In genomic region chr17:48530887-48531272, GRCh38 we compare ENCODE assay signal across 28 cellular contexts. TPM values are rescaled to one million over a fixed set of nuclear protein-coding genes. Genes with fewer than 3 reads are reported as not detected.
DNase-seq lines count a peak whose midpoint lies in the region; ATAC-seq and TF ChIP-seq lines count a peak whose summit lies in the region.
"Had no signal": no experiment of that assay in that cellular context is flagged by ENCODE, and none has a peak within 500 bp of the region (broad histone marks: within the 10 kb centered on the region; RNA-seq: fewer than 3 reads in every experiment).

Gene HOXB1, minus strand, starts transcription at chr17:48531011. Its CDS starts 107 bp downstream, at chr17:48530904.

- no peaks in the 10 kb centered on the region for H3K36me3 Mint-ChIP-seq in GM23338 (ENCODE audit: low read depth)
- H3K36me3 Mint-ChIP-seq: naive B cell had no signal

- H4K20me1 ChIP-seq in GM23338 (replicated peaks; ENCODE audit: insufficient read depth) (0 out of 2 replicates have a peak, but pooled peaks cover 4% of the 10 kb centered on the region), OCI-LY3 (ENCODE audit: insufficient read depth, low read length) (no peaks in the 10 kb centered on the region)

- peak within 1 kb of the TSS; percentile 66 for H3K4me2 ChIP-seq in GM23338
- no peak within 1 kb of the TSS for H3K4me2 ChIP-seq in OCI-LY3 (ENCODE audit: low read length)
- H3K4me2 ChIP-seq in neuronal stem cell (ENCODE audit: insufficient read depth, low read length, poor library complexity, severe bottlenecking), result no peak within 1 kb of the TSS

- TF ChIP-seq CTCF in GM23338 (conservative IDR thresholded peaks at IDR 0.05; ENCODE audit: low read depth in 2 of 2), result no peak
- TF ChIP-seq CTCF in OCI-LY3 (IDR thresholded peaks at IDR 0.05; ENCODE audit: low read depth, low read length), result no peak
- no peak for TF ChIP-seq CTCF in spleen (IDR thresholded peaks at IDR 0.05 in 8 of 11, conservative IDR thresholded peaks at IDR 0.05 in 3 of 11)

- no peak for TF ChIP-seq POLR2A in spleen (IDR thresholded peaks at IDR 0.05)

- WGBS in neuronal stem cell (ENCODE audit: extremely low coverage in 2 of 2, insufficient read length in 2 of 2, insufficient replicate concordance in 1 of 2), 2 donors, result no CpG with 5 or more reads among the region's 15 CpGs
- WGBS in spleen, 5 donors, result 86 to 94% (median 93%) methylated on average over 15 of the region's 15 CpGs

- H3K4me1 ChIP-seq in GM23338 (ENCODE audit: insufficient read depth) (peaks cover 62% of the 10 kb centered on the region), OCI-LY3 (ENCODE audit: low read length) (peaks cover 16% of the 10 kb centered on the region), neuronal stem cell (ENCODE audit: control insufficient read depth in 2 of 2, insufficient read depth in 1 of 2, low read depth in 1 of 2, low read length in 2 of 2) (no peaks in the 10 kb centered on the region), spleen (peaks cover 0 to 15% (median 8%) of the 10 kb centered on the region in 6 donors)

- H3K9me3 ChIP-seq in OCI-LY3 (ENCODE audit: insufficient read depth, low read length), result no peaks in the 10 kb centered on the region
- H3K9me3 ChIP-seq in iPS-18c (ENCODE audit: control insufficient read depth, insufficient read depth, low read length), result no peaks in the 10 kb centered on the region
- peaks cover 0 to 6% of the 10 kb centered on the region in 2 donors for H3K9me3 ChIP-seq in neuronal stem cell (replicated peaks in 1 of 2; ENCODE audit: control insufficient read depth in 2 of 2, insufficient read depth in 1 of 2, low read depth in 1 of 2, low read length in 2 of 2)
- H3K9me3 ChIP-seq in spleen, result no peaks in the 10 kb centered on the region

- peak; percentile 48 for ATAC-seq in GM23338
- ATAC-seq: activated CD4-positive, alpha-beta T cell treated with anti-CD3 and anti-CD28 coated beads for 36 hours; activated naive CD8-positive, alpha-beta T cell treated with anti-CD3 and anti-CD28 coated beads, Interleukin-2, amount 50 U/mL, for 24 hours; HepG2 had no signal

- peak within 1 kb of the TSS; percentile 29 for H2AK5ac ChIP-seq in neuronal stem cell (ENCODE audit: low read depth, low read length)

- peaks cover 87% of the 10 kb centered on the region for H3K27me3 Mint-ChIP-seq in GM23338 (ENCODE audit: insufficient read depth, low read depth, poor library complexity)

- H3K4me3 ChIP-seq in GM23338 (peak within 1 kb of the TSS; percentile 48), OCI-LY3 (ENCODE audit: low read length) (no peak within 1 kb of the TSS), iPS-18c (ENCODE audit: insufficient read depth, low read depth, low read length) (peak within 1 kb of the TSS; percentile 32; the same call in 1 of the 2 replicates), neuronal stem cell (ENCODE audit: low read length in 2 of 2) (no peak within 1 kb of the TSS), spleen (no peak within 1 kb of the TSS)

- H3F3A ChIP-seq in GM23338 (replicated peaks; ENCODE audit: low read depth), result peaks cover 28% of the 10 kb centered on the region

- H3K79me1 ChIP-seq in neuronal stem cell (ENCODE audit: low read depth, low read length), result no peaks in the 10 kb centered on the region

- no peaks in the 10 kb centered on the region for H3K79me2 ChIP-seq in GM23338 (replicated peaks; ENCODE audit: insufficient read depth)
- no peaks in the 10 kb centered on the region for H3K79me2 ChIP-seq in OCI-LY3 (ENCODE audit: low read length)

- H3K9me3 Mint-ChIP-seq in GM23338, result no peaks in the 10 kb centered on the region; the same call in 2 of the 3 replicates
- H3K9me3 Mint-ChIP-seq: activated naive CD8-positive, alpha-beta T cell treated with anti-CD3 and anti-CD28 coated beads, Interleukin-2, amount 50 U/mL, for 24 hours; dendritic cell treated with granulocyte-macrophage colony-stimulating factor and Interleukin-4, amounts not matched to agents 40 ng/mL and 50 ng/mL, for 4 days; stimulated activated naive CD8-positive, alpha-beta T cell treated with anti-CD3 and anti-CD28 coated beads, Interleukin-15, amount 100 ng/mL, for 72 hours had no signal

- peaks cover 63% of the 10 kb centered on the region for H3K4me1 Mint-ChIP-seq in GM23338
- H3K4me1 Mint-ChIP-seq: activated CD4-positive, alpha-beta T cell treated with anti-CD3 and anti-CD28 coated beads for 36 hours had no signal

- H3K14ac ChIP-seq in neuronal stem cell (ENCODE audit: low read length), result no peak within 1 kb of the TSS

- no peak within 1 kb of the TSS for H3K27ac Mint-ChIP-seq in GM23338
- H3K27ac Mint-ChIP-seq: activated CD4-positive, alpha-beta T cell treated with anti-CD3 and anti-CD28 coated beads for 36 hours; activated naive CD8-positive, alpha-beta T cell treated with anti-CD3 and anti-CD28 coated beads, Interleukin-2, amount 50 U/mL, for 24 hours; dendritic cell treated with granulocyte-macrophage colony-stimulating factor and Interleukin-4, amounts not matched to agents 40 ng/mL and 50 ng/mL, for 4 days; naive B cell; stimulated activated naive CD8-positive, alpha-beta T cell treated with anti-CD3 and anti-CD28 coated beads, Interleukin-15, amount 100 ng/mL, for 72 hours had no signal

- H3K9me2 ChIP-seq in GM23338 (ENCODE audit: insufficient read depth), result no peaks in the 10 kb centered on the region

- no peaks in the 10 kb centered on the region for H3K36me3 ChIP-seq in GM23338 (ENCODE audit: insufficient read depth)
- no peaks in the 10 kb centered on the region for H3K36me3 ChIP-seq in OCI-LY3 (replicated peaks; ENCODE audit: low read depth, low read length)
- H3K36me3 ChIP-seq in neuronal stem cell (replicated peaks in 1 of 2; ENCODE audit: control insufficient read depth in 2 of 2, insufficient read depth in 2 of 2, low read length in 2 of 2), result no peaks in the 10 kb centered on the region
- H3K36me3 ChIP-seq in spleen, result no peaks in the 10 kb centered on the region

- no peak within 1 kb of the TSS for H4K8ac ChIP-seq in neuronal stem cell (ENCODE audit: low read depth, low read length)

- no peak within 1 kb of the TSS for H2AFZ ChIP-seq in GM23338
- peak within 1 kb of the TSS; percentile 46 for H2AFZ ChIP-seq in OCI-LY3 (ENCODE audit: low read depth, low read length)
- no peak within 1 kb of the TSS for H2AFZ ChIP-seq in neuronal stem cell (ENCODE audit: low read length)

- no peak within 1 kb of the TSS for H3K4ac ChIP-seq in neuronal stem cell (ENCODE audit: low read length)

- no peak within 1 kb of the TSS for H2BK12ac ChIP-seq in neuronal stem cell (ENCODE audit: low read length)

- H3K23ac ChIP-seq in neuronal stem cell (ENCODE audit: low read depth, low read length, poor library complexity), result peak within 1 kb of the TSS; percentile 50

- H3K27ac ChIP-seq in GM23338 (ENCODE audit: low read depth), result no peak within 1 kb of the TSS
- H3K27ac ChIP-seq in OCI-LY3 (ENCODE audit: low read length), result no peak within 1 kb of the TSS
- no peak within 1 kb of the TSS for H3K27ac ChIP-seq in neuronal stem cell (replicated peaks; ENCODE audit: low read length)
- no peak within 1 kb of the TSS for H3K27ac ChIP-seq in spleen
- H3K27ac ChIP-seq: HL-60 had no signal

- no peak within 1 kb of the TSS for H2BK15ac ChIP-seq in neuronal stem cell (ENCODE audit: low read length)

- peaks cover 98% of the 10 kb centered on the region for H3K27me3 ChIP-seq in GM23338 (ENCODE audit: insufficient read depth)
- H3K27me3 ChIP-seq in OCI-LY3 (ENCODE audit: low read depth, low read length), result no peaks in the 10 kb centered on the region
- peaks cover 28 to 87% (median 75%) of the 10 kb centered on the region in 3 experiments for H3K27me3 ChIP-seq in neuronal stem cell (ENCODE audit: control insufficient read depth in 3 of 3, insufficient read depth in 3 of 3, low read depth in 1 of 3, low read length in 3 of 3)
- peaks cover 0 to 35% (median 19%) of the 10 kb centered on the region in 7 donors for H3K27me3 ChIP-seq in spleen (replicated peaks in 1 of 7)

- H3K18ac ChIP-seq in neuronal stem cell (ENCODE audit: low read length), result peak within 1 kb of the TSS; percentile 78

- no peak within 1 kb of the TSS for H3K9ac ChIP-seq in OCI-LY3 (ENCODE audit: low read length)
- H3K9ac ChIP-seq in neuronal stem cell (ENCODE audit: low read depth, low read length, poor library complexity), result no peak within 1 kb of the TSS

- DNase-seq in GM23338 (ENCODE audit: low spot score) (peak; percentile 87), neuronal stem cell (ENCODE audit: low spot score) (no peak), NCI-H1694 (lab: John Stamatoyannopoulos, UW) (no peak), HCEC 1CT (no peak), spleen (no peak)
- DNase-seq: activated CD4-positive, alpha-beta T cell treated with anti-CD3 and anti-CD28 coated beads for 36 hours; activated CD8-positive, alpha-beta memory T cell treated with anti-CD3 and anti-CD28 coated beads for 24 hours; activated gamma-delta T cell; activated naive CD8-positive, alpha-beta T cell treated with anti-CD3 and anti-CD28 coated beads, Interleukin-2, amount 50 U/mL, for 24 hours; central memory CD4-positive, alpha-beta T cell; DMS153; hypothalamus; naive B cell; NCI-H1048; NCI-H187 treated with DMSO at 0.1 percent for 48 hours; NCI-H524 treated with DMSO at 0.1 percent for 48 hours; NK-92 treated with Interleukin-12 subunit alpha and Interleukin-12 subunit beta, amount 100 ng/mL, for 24 hours; Right ventricle myocardium superior; stimulated activated naive CD8-positive, alpha-beta T cell treated with anti-CD3 and anti-CD28 coated beads, Interleukin-15, amount 100 ng/mL, for 72 hours had no signal

- H3K4me3 Mint-ChIP-seq in GM23338, result peak within 1 kb of the TSS; percentile 55
- H3K4me3 Mint-ChIP-seq: activated CD4-positive, alpha-beta T cell treated with anti-CD3 and anti-CD28 coated beads for 36 hours; activated naive CD8-positive, alpha-beta T cell treated with anti-CD3 and anti-CD28 coated beads, Interleukin-2, amount 50 U/mL, for 24 hours; dendritic cell treated with granulocyte-macrophage colony-stimulating factor and Interleukin-4, amounts not matched to agents 40 ng/mL and 50 ng/mL, for 4 days; stimulated activated naive CD8-positive, alpha-beta T cell treated with anti-CD3 and anti-CD28 coated beads, Interleukin-15, amount 100 ng/mL, for 72 hours had no signal

- H4K91ac ChIP-seq in neuronal stem cell (ENCODE audit: low read depth, low read length, poor library complexity), result no peak within 1 kb of the TSS

- no peak within 1 kb of the TSS for H2BK5ac ChIP-seq in neuronal stem cell (ENCODE audit: low read length)

- no peak within 1 kb of the TSS for H2BK120ac ChIP-seq in neuronal stem cell (ENCODE audit: low read depth, low read length)

- intact Hi-C loops in spleen (cut with DNase I; ENCODE audit: low total_unique reads), result no loop called here

TF ChIP-seq in GM23338, 12 proteins besides CTCF, POLR2A, EP300 and RAD21:
- no peak for TF ChIP-seq JUNB (IDR thresholded peaks at IDR 0.05; ENCODE audit: unreplicated experiment)
- TF ChIP-seq NANOG (IDR thresholded peaks at IDR 0.05; ENCODE audit: borderline replicate concordance), result no peak

RNA-seq across cellular contexts. Expression of gene HOXB1, which starts in this region (rescaled TPM):
- total RNA-seq in GM23338 (2014; rRNA removed; shearing (Covaris generic)), result not detected in 2 replicates
- polyA plus RNA-seq in GM23338 (2016; fragmentation: Nextera tagmentation; extraction: Ambion mirVana) (not detected in 2 replicates), spleen (under 1 TPM in 1 of 3 donors, not detected in 2; 0.06 TPM)
- polyA plus RNA-seq in neuronal stem cell (2013, experiment 1 of 2), result not detected
- polyA plus RNA-seq in neuronal stem cell (2013, experiment 2 of 2), result not detected
- not detected for total RNA-seq in spleen
- total RNA-seq: activated CD4-positive, alpha-beta T cell treated with anti-CD3 and anti-CD28 coated beads for 36 hours; fibroblast of lung; HepG2; omental fat pad; Right ventricle myocardium superior; T-helper 2 cell treated with Interferon-gamma antibody and Interleukin-4, amounts not matched to agents 100 ng/mL and 5 ng/mL, for 36 hours had no signal
- polyA plus RNA-seq: BJ, fibroblast of lung, HepG2 had no signal

Comparison
In these comparisons a context has a peak if more than half of its experiments do, and no peak if none do; other contexts are left out.
1. Peak in DNase-seq, ATAC-seq, H3K4me3 ChIP-seq and H3K4me2 ChIP-seq in GM23338; RNA of the gene not detected or under 1 TPM.